8 cellular contexts compared by ENCODE assay signal in genomic region chr1:11858968-11859871, GRCh38. TPM values are rescaled to one million over a fixed set of nuclear protein-coding genes. Genes with fewer than 3 reads are reported as not detected.
DNase-seq lines count a peak whose midpoint lies in the region; ATAC-seq and TF ChIP-seq lines count a peak whose summit lies in the region.

No MANE protein-coding gene starts in this region.

- peak; percentile 46 for DNase-seq in MCF 10A (ENCODE audit: unreplicated experiment)
- DNase-seq in breast epithelium (ENCODE audit: low spot score in 2 of 2), result no peak
- DNase-seq in T-helper 2 cell, result peak; percentile 45 to 68 (median 61)
- DNase-seq in amniotic epithelial cell (ENCODE audit: low read depth), result peak; percentile 59
- DNase-seq in iris pigment epithelial cell (ENCODE audit: low read depth), result peak; percentile 52
- DNase-seq in stimulated activated CD4-positive, alpha-beta T cell treated with anti-CD3 and anti-CD28 coated beads, Interleukin-4, amount 100 ng/mL, for 48 hours (ENCODE audit: low read depth in 2 of 2), result peak; percentile 44 to 68
- DNase-seq in SHP77 treated with DMSO at 0.1 percent for 48 hours (lab: John Stamatoyannopoulos, UW), result no peak

- POLR2A ChIA-PET in MCF 10A (lab: Yijun Ruan, JAX), result interaction anchor here (0.8 to 1.6 kb wide), 2 partner anchors 20 to 26 kb away, joined by 4 to 5 read pairs; no protein-coding TSS in a partner anchor

- ATAC-seq in GM18498 (IDR thresholded peaks at IDR 0.05; ENCODE audit: unreplicated experiment), result no peak

- H3K4me3 ChIP-seq in breast epithelium, result no peak overlapping the region

- H3K9me3 ChIP-seq in breast epithelium, result no peaks in the 10 kb centered on the region

- H3K27me3 ChIP-seq in breast epithelium, result peaks cover 0 to 46% of the 10 kb centered on the region in 2 donors

- no peaks in the 10 kb centered on the region for H3K4me1 ChIP-seq in breast epithelium

- H3K4me1 Mint-ChIP-seq in MCF 10A (ENCODE audit: insufficient read depth, unreplicated experiment), result no peaks in the 10 kb centered on the region

- no peaks in the 10 kb centered on the region for H3K36me3 Mint-ChIP-seq in MCF 10A (ENCODE audit: insufficient read depth, unreplicated experiment)

- TF ChIP-seq CTCF in MCF 10A (IDR thresholded peaks at IDR 0.05; ENCODE audit: unreplicated experiment) (no peak), breast epithelium (IDR thresholded peaks at IDR 0.05) (no peak)

- no peak overlapping the region for H3K27ac ChIP-seq in breast epithelium

- no peak overlapping the region for H3K4me3 Mint-ChIP-seq in MCF 10A (ENCODE audit: unreplicated experiment)

- H3K36me3 ChIP-seq in breast epithelium, result no peaks in the 10 kb centered on the region

- intact Hi-C loops in MCF 10A (cut with micrococcal nuclease), result no loop called here
- intact Hi-C loops in breast epithelium (cut with DNase I; ENCODE audit: low total_unique reads), result no loop called here

- H3K27me3 Mint-ChIP-seq in MCF 10A (ENCODE audit: insufficient read depth, unreplicated experiment), result peaks cover 64% of the 10 kb centered on the region

- H3K27ac Mint-ChIP-seq in MCF 10A (ENCODE audit: low read depth, unreplicated experiment), result no peak overlapping the region

- BruUV-seq in MCF 10A (replicated peaks; lab: Mats Ljungman, UMichigan), result no TSS peak

- TF ChIP-seq POLR2A in breast epithelium (IDR thresholded peaks at IDR 0.05), result no peak

- no peaks in the 10 kb centered on the region for H3K9me3 Mint-ChIP-seq in MCF 10A (ENCODE audit: unreplicated experiment)

- CTCF ChIA-PET in MCF 10A (lab: Yijun Ruan, JAX), result interaction anchor here (0.6 kb wide), 1 partner anchor 23 kb away, joined by 4 read pairs; no protein-coding TSS in a partner anchor

RNA-seq across cellular contexts. Expression of gene NPPB, which starts 0.5 kb away (rescaled TPM):
- total RNA-seq in MCF 10A (2022) (not detected in 2 replicates), breast epithelium (not detected)

RNA-seq across cellular contexts. Expression of gene NPPA, which starts 11.6 kb away (rescaled TPM):
- total RNA-seq in MCF 10A (2022) (not detected in 2 replicates), breast epithelium (under 1 TPM in 1 of 3 donors, not detected in 2; 0.66 TPM)

RNA-seq across cellular contexts. Expression of gene CLCN6, which starts 53.2 kb away (rescaled TPM):
- total RNA-seq in MCF 10A (2022) (12.3 and 24.7 TPM in 2 replicates), breast epithelium (10 to 100 TPM; 14.6 to 21.1 (median 16.7) TPM)

RNA-seq across cellular contexts. Expression of gene MTHFR, which starts 53.5 kb away (rescaled TPM):
- 14.0 and 17.8 TPM in 2 replicates for total RNA-seq in MCF 10A (2022)
- total RNA-seq in breast epithelium, result 10 to 100 TPM; 24.6 to 42.0 (median 30.0) TPM

Comparison
In these comparisons a context has a peak if more than half of its experiments do, and no peak if none do; other contexts are left out.
1. DNase-seq: peak in MCF 10A (single experiment), T-helper 2 cell (5 of 5), amniotic epithelial cell (single experiment), iris pigment epithelial cell (single experiment) and stimulated activated CD4-positive, alpha-beta T cell treated with anti-CD3 and anti-CD28 coated beads, Interleukin-4, amount 100 ng/mL, for 48 hours (2 of 2); none in breast epithelium (0 of 2) and SHP77 treated with DMSO at 0.1 percent for 48 hours (single experiment).